ENCODE assay signal across 10 cellular contexts in genomic region chr16:89562939-89563338, GRCh38. TPM values are rescaled to one million over a fixed set of nuclear protein-coding genes. Genes with fewer than 3 reads are reported as not detected.
DNase-seq lines count a peak whose midpoint lies in the region; ATAC-seq and TF ChIP-seq lines count a peak whose summit lies in the region.
"Had no signal": no experiment of that assay in that cellular context is flagged by ENCODE, and none has a peak within 500 bp of the region (broad histone marks: within the 10 kb centered on the region; RNA-seq: fewer than 3 reads in every experiment).

No MANE protein-coding gene starts in this region.

- peak overlapping the region; percentile 95 for H3K27ac ChIP-seq in RWPE1

- no peaks in the 10 kb centered on the region for H3K27me3 Mint-ChIP-seq in activated T-cell treated with anti-CD3 and anti-CD28 coated beads, Interleukin-2, amount 50 U/mL, for 4 hours (ENCODE audit: low read depth)
- H3K27me3 Mint-ChIP-seq in endothelial cell (ENCODE audit: unreplicated experiment), result peaks cover 13% of the 10 kb centered on the region

- POLR2A ChIA-PET in RWPE1 (lab: Yijun Ruan, JAX; ENCODE audit: low non-redundant PET), result no interaction called here

- no peak overlapping the region for H3K27ac Mint-ChIP-seq in endothelial cell (ENCODE audit: unreplicated experiment)
- H3K27ac Mint-ChIP-seq in stimulated activated effector memory CD8-positive, alpha-beta T cell treated with anti-CD3 and anti-CD28 coated beads, Interleukin-12 subunit alpha, Interleukin-12 subunit beta, amount 100 ng/mL, for 72 hours, result peak overlapping the region; percentile 96

- TF ChIP-seq CTCF in RWPE1 (conservative IDR thresholded peaks at IDR 0.05; ENCODE audit: low read depth) (no peak), endothelial cell (IDR thresholded peaks at IDR 0.05; ENCODE audit: unreplicated experiment) (no peak)

- CTCF ChIA-PET in RWPE1 (lab: Yijun Ruan, JAX), result interaction anchor here (0.7 to 1.0 kb wide), 2 partner anchors 10 to 13 kb away, joined by 3 read pairs; partner anchors contain the start of gene CPNE7

- H3K9me3 Mint-ChIP-seq in activated T-cell treated with anti-CD3 and anti-CD28 coated beads, Interleukin-2, amount 50 U/mL, for 4 hours, result no peaks in the 10 kb centered on the region
- H3K9me3 Mint-ChIP-seq in endothelial cell (ENCODE audit: unreplicated experiment), result no peaks in the 10 kb centered on the region
- H3K9me3 Mint-ChIP-seq in stimulated activated effector memory CD8-positive, alpha-beta T cell treated with anti-CD3 and anti-CD28 coated beads, Interleukin-12 subunit alpha, Interleukin-12 subunit beta, amount 100 ng/mL, for 72 hours, result no peaks in the 10 kb centered on the region

- H3K4me3 Mint-ChIP-seq in activated T-cell treated with anti-CD3 and anti-CD28 coated beads, Interleukin-2, amount 50 U/mL, for 4 hours, result peak overlapping the region; percentile 98
- H3K4me3 Mint-ChIP-seq in endothelial cell (ENCODE audit: unreplicated experiment), result peak overlapping the region; percentile 96
- peak overlapping the region; percentile 96 for H3K4me3 Mint-ChIP-seq in stimulated activated effector memory CD8-positive, alpha-beta T cell treated with anti-CD3 and anti-CD28 coated beads, Interleukin-12 subunit alpha, Interleukin-12 subunit beta, amount 100 ng/mL, for 72 hours

- H3K36me3 Mint-ChIP-seq in activated T-cell treated with anti-CD3 and anti-CD28 coated beads, Interleukin-2, amount 50 U/mL, for 4 hours (ENCODE audit: insufficient read depth), result peaks cover 41% of the 10 kb centered on the region
- H3K36me3 Mint-ChIP-seq in endothelial cell (ENCODE audit: low read depth, unreplicated experiment), result peaks cover 39% of the 10 kb centered on the region
- H3K36me3 Mint-ChIP-seq in stimulated activated effector memory CD8-positive, alpha-beta T cell treated with anti-CD3 and anti-CD28 coated beads, Interleukin-12 subunit alpha, Interleukin-12 subunit beta, amount 100 ng/mL, for 72 hours, result peaks cover 65% of the 10 kb centered on the region

- no peak for ATAC-seq in activated T-cell treated with anti-CD3 and anti-CD28 coated beads, Interleukin-2, amount 50 U/mL, for 4 hours
- ATAC-seq in stimulated activated effector memory CD8-positive, alpha-beta T cell treated with anti-CD3 and anti-CD28 coated beads, Interleukin-12 subunit alpha, Interleukin-12 subunit beta, amount 100 ng/mL, for 72 hours, result no peak
- no peak for ATAC-seq in GM21717 (IDR thresholded peaks at IDR 0.05; ENCODE audit: unreplicated experiment)

- no peak for DNase-seq in activated T-cell treated with anti-CD3 and anti-CD28 coated beads, Interleukin-2, amount 50 U/mL, for 4 hours
- no peak for DNase-seq in activated T-cell treated with anti-CD3 and anti-CD28 coated beads, Interleukin-2, amount 50 U/mL, for 48 hours
- DNase-seq in RWPE1 (ENCODE audit: low spot score), result no peak
- DNase-seq in endothelial cell (ENCODE audit: low spot score), result no peak
- no peak for DNase-seq in stimulated activated effector memory CD8-positive, alpha-beta T cell treated with anti-CD3 and anti-CD28 coated beads, Interleukin-12 subunit alpha, Interleukin-12 subunit beta, amount 100 ng/mL, for 72 hours (ENCODE audit: low spot score in 2 of 2)
- DNase-seq in NCI-H2029 (lab: John Stamatoyannopoulos, UW), result no peak
- DNase-seq in NCI-H146 (lab: John Stamatoyannopoulos, UW), result no peak
- DNase-seq: NCI-H1092 treated with DMSO at 0.1 percent for 48 hours, RPMI8226 had no signal

- H3K4me1 Mint-ChIP-seq in activated T-cell treated with anti-CD3 and anti-CD28 coated beads, Interleukin-2, amount 50 U/mL, for 4 hours (ENCODE audit: low read depth), result peaks cover 46% of the 10 kb centered on the region
- H3K4me1 Mint-ChIP-seq in endothelial cell (ENCODE audit: unreplicated experiment), result peaks cover 40% of the 10 kb centered on the region
- peaks cover 50% of the 10 kb centered on the region for H3K4me1 Mint-ChIP-seq in stimulated activated effector memory CD8-positive, alpha-beta T cell treated with anti-CD3 and anti-CD28 coated beads, Interleukin-12 subunit alpha, Interleukin-12 subunit beta, amount 100 ng/mL, for 72 hours

RNA-seq across cellular contexts. Expression of gene RPL13, which starts 2.5 kb away (rescaled TPM):
- total RNA-seq in activated T-cell treated with anti-CD3 and anti-CD28 coated beads, Interleukin-2, amount 50 U/mL, for 4 hours, result 1,000 to 10,000 TPM; 3,320 to 3,425 (median 3,389) TPM
- total RNA-seq in endothelial cell (ENCODE audit: unreplicated experiment), result 2,070 TPM

RNA-seq across cellular contexts. Expression of gene CPNE7, which starts 12.6 kb away (rescaled TPM):
- 10 to 100 TPM; 18.0 to 19.5 (median 19.1) TPM for total RNA-seq in activated T-cell treated with anti-CD3 and anti-CD28 coated beads, Interleukin-2, amount 50 U/mL, for 4 hours
- 5.5 TPM for total RNA-seq in endothelial cell (ENCODE audit: unreplicated experiment)

RNA-seq across cellular contexts. Expression of gene DPEP1, which starts 50.5 kb away (rescaled TPM):
- not detected for total RNA-seq in activated T-cell treated with anti-CD3 and anti-CD28 coated beads, Interleukin-2, amount 50 U/mL, for 4 hours
- total RNA-seq in endothelial cell (ENCODE audit: unreplicated experiment), result 118 TPM

RNA-seq across cellular contexts. Expression of gene SPG7, which starts 54.7 kb away (rescaled TPM):
- total RNA-seq in activated T-cell treated with anti-CD3 and anti-CD28 coated beads, Interleukin-2, amount 50 U/mL, for 4 hours, result 10 to 100 TPM; 76.1 to 88.4 (median 78.5) TPM
- total RNA-seq in endothelial cell (ENCODE audit: unreplicated experiment), result 207 TPM

Comparison
In these comparisons a context has a peak if more than half of its experiments do, and no peak if none do; other contexts are left out.
1. RNA of gene DPEP1, which starts 50.5 kb away (total RNA-seq): 118 TPM in endothelial cell (single experiment); not detected in activated T-cell treated with anti-CD3 and anti-CD28 coated beads, Interleukin-2, amount 50 U/mL, for 4 hours; every median in the first group is over 100 times any median in the second.
2. Peak in every context shown above with its lines, with median percentiles within 50 percentile points of each other: H3K4me3 Mint-ChIP-seq.